17 cellular contexts compared by ENCODE assay signal in the genomic region with DNA sequence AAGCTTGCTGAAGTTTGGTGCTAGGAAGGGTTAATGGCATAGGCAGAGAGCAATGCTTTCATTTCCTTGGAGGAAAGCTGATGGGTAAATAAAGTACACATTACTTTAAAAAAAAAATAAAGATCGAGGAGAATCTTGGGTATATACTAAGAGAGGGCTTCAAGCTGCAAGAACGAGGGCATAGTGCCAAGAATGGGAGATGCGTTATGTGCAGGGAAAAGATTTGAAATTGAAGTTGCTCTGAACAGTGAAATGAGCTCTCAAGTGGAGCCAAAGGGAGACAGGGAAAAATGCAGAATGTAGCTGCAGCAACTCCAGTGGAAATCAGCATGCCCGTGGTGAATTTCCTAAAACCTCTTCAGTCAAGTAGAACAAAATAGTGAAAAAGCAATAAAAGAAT. TPM values are rescaled to one million over a fixed set of nuclear protein-coding genes. Genes with fewer than 3 reads are reported as not detected.
"Had no signal": no experiment of that assay in that cellular context is flagged by ENCODE, and none has a peak within 500 bp of the region (broad histone marks: within the 10 kb centered on the region; RNA-seq: fewer than 3 reads in every experiment).

No MANE protein-coding gene starts in this region.

- H3K27ac ChIP-seq: brain microvascular endothelial cell had no signal

- ATAC-seq: activated T-helper 17 cell treated with anti-CD3 and anti-CD28 coated beads, Interleukin-2, amount 50 U/mL, for 72 hours; left colon; natural killer cell; T-helper 17 cell had no signal

- H3K36me3 ChIP-seq: brain microvascular endothelial cell had no signal

- DNase-seq: activated CD4-positive, alpha-beta T cell treated with anti-CD3 and anti-CD28 coated beads, Interleukin-2, amount 50 U/mL, for 1 hour; activated CD4-positive, CD25-positive, alpha-beta regulatory T cell; activated naive CD4-positive, alpha-beta T cell treated with anti-CD3 and anti-CD28 coated beads, Interleukin-2, amount 50 U/mL, for 16 hours; activated T-cell treated with anti-CD3 and anti-CD28 coated beads for 4 hours; brain microvascular endothelial cell; dermis blood vessel endothelial cell; foreskin fibroblast; left colon; mammary epithelial cell; natural killer cell; stimulated activated CD4-positive, alpha-beta T cell treated with anti-CD3 and anti-CD28 coated beads, Interleukin-12 subunit alpha, Interleukin-12 subunit beta, amount 100 ng/mL, for 4 hours; stimulated activated naive CD4-positive, alpha-beta T cell; T-helper 17 cell had no signal

RNA-seq across cellular contexts. Expression of a gene that starts 11.4 kb away (rescaled TPM):
- total RNA-seq: activated CD8-positive, alpha-beta memory T cell treated with anti-CD3 and anti-CD28 coated beads for 36 hours; dermis blood vessel endothelial cell; epithelial cell of proximal tubule; mammary epithelial cell; natural killer cell; omental fat pad; T-helper 17 cell had no signal
